In the genomic region with DNA sequence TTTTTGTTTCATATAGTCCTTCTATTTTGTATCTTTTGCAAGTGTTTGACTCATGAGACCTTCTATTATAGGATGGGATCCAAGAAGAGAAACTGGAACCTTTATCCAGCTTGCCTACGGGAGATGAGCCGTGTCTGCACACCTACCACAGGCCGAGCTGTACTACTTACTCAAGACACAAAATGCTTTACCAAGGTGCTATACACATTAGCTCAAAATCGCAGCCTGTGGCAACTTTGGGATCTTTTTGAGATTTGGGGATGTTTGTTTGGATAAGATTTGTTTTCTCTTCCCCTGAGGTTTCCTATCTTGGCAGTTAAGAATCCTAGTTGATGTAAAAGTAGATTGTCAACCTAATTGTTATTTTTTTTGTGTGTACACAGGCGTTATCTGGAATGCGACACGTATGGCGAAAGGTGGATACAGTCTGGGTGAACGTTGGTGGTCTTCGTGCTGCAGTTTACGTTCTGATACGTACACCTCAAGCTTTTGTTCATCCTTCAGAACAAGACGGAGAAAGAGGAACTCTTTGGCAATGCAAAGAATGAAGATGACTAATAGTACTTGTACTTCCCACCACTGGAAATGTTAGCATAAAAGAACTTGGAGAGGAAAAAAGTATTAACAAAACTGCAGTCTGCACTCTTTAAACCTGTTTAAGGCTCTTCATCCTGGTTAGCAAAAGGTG, we compare ENCODE assay signal across 1 cellular context.
TF ChIP-seq lines count a peak whose summit lies in the region.

No MANE protein-coding gene starts in this region.

TF ChIP-seq in K562, 482 proteins besides CTCF, POLR2A, EP300 and RAD21 (continued from another document):
- TF ChIP-seq, protein P1, sequence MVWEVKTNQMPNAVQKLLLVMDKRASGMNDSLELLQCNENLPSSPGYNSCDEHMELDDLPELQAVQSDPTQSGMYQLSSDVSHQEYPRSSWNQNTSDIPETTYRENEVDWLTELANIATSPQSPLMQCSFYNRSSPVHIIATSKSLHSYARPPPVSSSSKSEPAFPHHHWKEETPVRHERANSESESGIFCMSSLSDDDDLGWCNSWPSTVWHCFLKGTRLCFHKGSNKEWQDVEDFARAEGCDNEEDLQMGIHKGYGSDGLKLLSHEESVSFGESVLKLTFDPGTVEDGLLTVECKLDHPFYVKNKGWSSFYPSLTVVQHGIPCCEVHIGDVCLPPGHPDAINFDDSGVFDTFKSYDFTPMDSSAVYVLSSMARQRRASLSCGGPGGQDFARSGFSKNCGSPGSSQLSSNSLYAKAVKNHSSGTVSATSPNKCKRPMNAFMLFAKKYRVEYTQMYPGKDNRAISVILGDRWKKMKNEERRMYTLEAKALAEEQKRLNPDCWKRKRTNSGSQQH (CRISPR knock-in tag; IDR thresholded peaks at IDR 0.05), result no peak
- TF ChIP-seq SUPT5H (IDR thresholded peaks at IDR 0.05), result 0 out of 2 replicates have a peak, but pooled peaks have one; percentile 15
- TF ChIP-seq, protein P2, sequence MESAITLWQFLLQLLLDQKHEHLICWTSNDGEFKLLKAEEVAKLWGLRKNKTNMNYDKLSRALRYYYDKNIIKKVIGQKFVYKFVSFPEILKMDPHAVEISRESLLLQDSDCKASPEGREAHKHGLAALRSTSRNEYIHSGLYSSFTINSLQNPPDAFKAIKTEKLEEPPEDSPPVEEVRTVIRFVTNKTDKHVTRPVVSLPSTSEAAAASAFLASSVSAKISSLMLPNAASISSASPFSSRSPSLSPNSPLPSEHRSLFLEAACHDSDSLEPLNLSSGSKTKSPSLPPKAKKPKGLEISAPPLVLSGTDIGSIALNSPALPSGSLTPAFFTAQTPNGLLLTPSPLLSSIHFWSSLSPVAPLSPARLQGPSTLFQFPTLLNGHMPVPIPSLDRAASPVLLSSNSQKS (CRISPR knock-in tag; IDR thresholded peaks at IDR 0.05), result no peak
- TF ChIP-seq, protein P3, sequence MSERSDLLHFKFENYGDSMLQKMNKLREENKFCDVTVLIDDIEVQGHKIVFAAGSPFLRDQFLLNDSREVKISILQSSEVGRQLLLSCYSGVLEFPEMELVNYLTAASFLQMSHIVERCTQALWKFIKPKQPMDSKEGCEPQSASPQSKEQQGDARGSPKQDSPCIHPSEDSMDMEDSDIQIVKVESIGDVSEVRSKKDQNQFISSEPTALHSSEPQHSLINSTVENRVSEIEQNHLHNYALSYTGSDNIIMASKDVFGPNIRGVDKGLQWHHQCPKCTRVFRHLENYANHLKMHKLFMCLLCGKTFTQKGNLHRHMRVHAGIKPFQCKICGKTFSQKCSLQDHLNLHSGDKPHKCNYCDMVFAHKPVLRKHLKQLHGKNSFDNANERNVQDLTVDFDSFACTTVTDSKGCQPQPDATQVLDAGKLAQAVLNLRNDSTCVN (CRISPR knock-in tag; IDR thresholded peaks at IDR 0.05), result no peak
